8 cellular contexts compared by ENCODE assay signal in the genomic region with DNA sequence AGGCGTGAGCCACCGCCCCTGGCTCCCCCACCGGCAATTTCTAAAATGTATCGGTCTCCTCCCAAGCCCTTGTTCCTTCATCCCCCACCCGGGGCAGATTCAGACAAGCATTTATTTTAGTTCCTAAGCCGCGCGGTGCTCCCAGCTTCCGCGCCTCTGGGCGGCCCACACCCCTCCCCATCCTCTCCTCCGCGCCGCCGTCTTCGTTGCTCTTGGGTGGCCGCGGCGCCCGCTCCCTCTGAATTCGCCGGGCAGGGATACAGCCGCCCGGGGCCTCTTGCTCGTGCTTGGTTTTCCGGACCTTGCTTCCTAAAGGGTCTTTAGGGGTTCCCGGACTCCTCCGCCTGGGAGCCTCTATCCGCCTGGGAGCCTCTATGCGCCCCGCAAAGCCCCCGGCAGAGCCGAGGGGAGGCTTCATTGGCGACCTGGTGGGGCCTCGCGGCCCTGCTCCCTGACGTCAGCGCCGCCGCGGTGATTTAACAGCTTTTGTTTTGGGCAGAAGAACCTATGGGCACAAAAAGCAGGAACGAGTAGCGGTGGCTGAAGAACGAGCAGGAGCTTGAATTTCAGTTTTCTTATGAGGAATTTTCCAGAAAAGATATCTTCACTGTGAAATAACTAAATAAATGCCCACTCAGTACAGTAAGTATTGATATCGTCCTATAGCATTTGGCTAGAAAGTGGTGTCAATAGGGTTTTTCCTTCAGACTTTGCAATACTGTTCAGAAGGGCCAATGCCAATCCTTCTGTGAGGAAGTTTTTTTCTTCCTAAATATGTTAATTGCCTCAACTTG. TPM values are rescaled to one million over a fixed set of nuclear protein-coding genes. Genes with fewer than 3 reads are reported as not detected.
A peak's percentile ranks its signal among the peaks of the same experiment; 100 is the strongest.
DNase-seq lines count a peak whose midpoint lies in the region; ATAC-seq lines count a peak whose summit lies in the region.

No MANE protein-coding gene starts in this region.

- peak overlapping the region; percentile 35 for H3K4me2 ChIP-seq in mesendoderm (ENCODE audit: low read length)

- H3K9ac ChIP-seq in endocrine pancreas (ENCODE audit: control insufficient read depth, insufficient read depth, low read length) (peak overlapping the region; percentile 87), mesendoderm (ENCODE audit: low read length) (peak overlapping the region; percentile 66)

- peaks cover 0 to 1% (median 0%) of the 10 kb centered on the region in 7 donors for H3K9me3 Mint-ChIP-seq in CD4-positive, CD25-positive, alpha-beta regulatory T cell

- H3K79me1 ChIP-seq in mesendoderm (ENCODE audit: low read length): peaks cover 2% of the 10 kb centered on the region

- H3K27me3 Mint-ChIP-seq in CD4-positive, CD25-positive, alpha-beta regulatory T cell: no peaks in the 10 kb centered on the region

- H3K56ac ChIP-seq in mesendoderm (ENCODE audit: low read length): peak overlapping the region; percentile 81

- H4K8ac ChIP-seq in mesendoderm (ENCODE audit: low read depth, low read length): peak overlapping the region; percentile 87

- H3K23ac ChIP-seq in mesendoderm (ENCODE audit: low read length): no peak overlapping the region

- peak overlapping the region; percentile 30 for H2BK120ac ChIP-seq in mesendoderm (ENCODE audit: low read depth, low read length)

- H3K4me1 Mint-ChIP-seq in CD4-positive, CD25-positive, alpha-beta regulatory T cell: peaks cover 8 to 37% (median 20%) of the 10 kb centered on the region in 4 donors

- no peak overlapping the region for H4K5ac ChIP-seq in mesendoderm (ENCODE audit: low read length)

- H3K36me3 ChIP-seq in CD4-positive, CD25-positive, alpha-beta regulatory T cell (ENCODE audit: control insufficient read depth, insufficient read depth, low read length): no peaks in the 10 kb centered on the region
- H3K36me3 ChIP-seq in endocrine pancreas (ENCODE audit: control insufficient read depth, insufficient read depth, low read length) (no peaks in the 10 kb centered on the region), mesendoderm (ENCODE audit: control insufficient read depth, insufficient read depth, low read length) (no peaks in the 10 kb centered on the region)

- H2BK5ac ChIP-seq in mesendoderm (ENCODE audit: low read length): no peak overlapping the region

- H2AK5ac ChIP-seq in mesendoderm (ENCODE audit: low read length): no peak overlapping the region

- no CpG with 5 or more reads among the region's 45 CpGs for WGBS in mesendoderm (ENCODE audit: extremely low coverage, insufficient coverage, low lambda C conversion rate)

- peak; percentile 65 to 89 (median 80) for DNase-seq in CD4-positive, CD25-positive, alpha-beta regulatory T cell
- DNase-seq in NCI-H774 (lab: John Stamatoyannopoulos, UW) (peak; percentile 80), mesendoderm (peak; percentile 92)
- peak; percentile 53 to 72 (median 67) for DNase-seq in activated CD8-positive, alpha-beta memory T cell treated with anti-CD3 and anti-CD28 coated beads for 48 hours (ENCODE audit: low read depth in 2 of 3, low spot score in 2 of 3)
- DNase-seq in stimulated activated CD8-positive, alpha-beta memory T cell treated with anti-CD3 and anti-CD28 coated beads, Interleukin-12 subunit alpha, Interleukin-12 subunit beta, amount 100 ng/mL, for 4 hours (ENCODE audit: low read depth): peak; percentile 67

- ATAC-seq in CD4-positive, CD25-positive, alpha-beta regulatory T cell (ENCODE audit: low read depth in 2 of 2): peak; percentile 76 to 82
- ATAC-seq in GM19395 (IDR thresholded peaks at IDR 0.05; ENCODE audit: unreplicated experiment): peak; percentile 80
- ATAC-seq in HG03521 (IDR thresholded peaks at IDR 0.05; ENCODE audit: unreplicated experiment): peak; percentile 73

- peak overlapping the region; percentile 95 to 98 (median 98) for H3K27ac Mint-ChIP-seq in CD4-positive, CD25-positive, alpha-beta regulatory T cell

- H3K9me3 ChIP-seq in CD4-positive, CD25-positive, alpha-beta regulatory T cell (ENCODE audit: control insufficient read depth in 2 of 2, low read length in 2 of 2): no peaks in the 10 kb centered on the region
- no peaks in the 10 kb centered on the region for H3K9me3 ChIP-seq in endocrine pancreas (ENCODE audit: control insufficient read depth, low read length)

- H3K4me3 Mint-ChIP-seq in CD4-positive, CD25-positive, alpha-beta regulatory T cell: peak overlapping the region; percentile 87 to 91 (median 89)

- H3K79me2 ChIP-seq in mesendoderm (ENCODE audit: control insufficient read depth, insufficient read depth, low read length): no peaks in the 10 kb centered on the region

- H3K27ac ChIP-seq in CD4-positive, CD25-positive, alpha-beta regulatory T cell (ENCODE audit: insufficient read depth, low read length, poor library complexity, severe bottlenecking): peak overlapping the region; percentile 82
- H3K27ac ChIP-seq in mesendoderm (ENCODE audit: low read depth, low read length): peak overlapping the region; percentile 71

- peak overlapping the region; percentile 24 for H3K18ac ChIP-seq in mesendoderm (ENCODE audit: low read length)

- H3K4me1 ChIP-seq in CD4-positive, CD25-positive, alpha-beta regulatory T cell (ENCODE audit: control insufficient read depth, insufficient read depth, low read length, poor library complexity, severe bottlenecking): peaks cover 14% of the 10 kb centered on the region
- H3K4me1 ChIP-seq in endocrine pancreas (ENCODE audit: control insufficient read depth, insufficient read depth, low read length) (no peaks in the 10 kb centered on the region), mesendoderm (ENCODE audit: control insufficient read depth, low read depth, low read length) (peaks cover 1% of the 10 kb centered on the region)

- H3K27me3 ChIP-seq in CD4-positive, CD25-positive, alpha-beta regulatory T cell (ENCODE audit: control insufficient read depth, insufficient read depth, low read length): no peaks in the 10 kb centered on the region
- H3K27me3 ChIP-seq in endocrine pancreas (ENCODE audit: control insufficient read depth, insufficient read depth, low read length) (no peaks in the 10 kb centered on the region), mesendoderm (ENCODE audit: insufficient read depth, low read length, poor library complexity) (no peaks in the 10 kb centered on the region)

- H3K4ac ChIP-seq in mesendoderm (ENCODE audit: low read depth, low read length): peak overlapping the region; percentile 46

- no peak overlapping the region for H2BK15ac ChIP-seq in mesendoderm (replicated peaks; ENCODE audit: low read depth)

- H3K36me3 Mint-ChIP-seq in CD4-positive, CD25-positive, alpha-beta regulatory T cell: no peaks in the 10 kb centered on the region

- peak overlapping the region; percentile 98 for H3K4me3 ChIP-seq in CD4-positive, CD25-positive, alpha-beta regulatory T cell (ENCODE audit: low read depth, low read length)
- H3K4me3 ChIP-seq in endocrine pancreas (ENCODE audit: control insufficient read depth, insufficient read depth, low read length) (peak overlapping the region; percentile 94), mesendoderm (ENCODE audit: low read length) (peak overlapping the region; percentile 35)

RNA-seq across cellular contexts. Expression of gene PRKRA, which starts 37.3 kb away (rescaled TPM):
- total RNA-seq in CD4-positive, CD25-positive, alpha-beta regulatory T cell: 103 TPM
- polyA plus RNA-seq in CD4-positive, CD25-positive, alpha-beta regulatory T cell: 10 to 100 TPM; 50.8 to 58.6 (median 52.7) TPM
- polyA plus RNA-seq in mesendoderm (2013, experiment 1 of 2): 46.3 TPM
- 46.3 TPM for polyA plus RNA-seq in mesendoderm (2013, experiment 2 of 2)

RNA-seq across cellular contexts. Expression of gene PJVK, which starts 37.5 kb away (rescaled TPM):
- total RNA-seq in CD4-positive, CD25-positive, alpha-beta regulatory T cell: 3.1 TPM
- polyA plus RNA-seq in CD4-positive, CD25-positive, alpha-beta regulatory T cell: under 1 TPM; 0.22 to 0.72 (median 0.45) TPM
- polyA plus RNA-seq in mesendoderm (2013, experiment 1 of 2): 1.9 TPM
- 1.1 TPM for polyA plus RNA-seq in mesendoderm (2013, experiment 2 of 2)

Comparison
In these comparisons a context has a peak if more than half of its experiments do, and no peak if none do; other contexts are left out.
1. Peak in every context shown above with its lines: DNase-seq, ATAC-seq, H3K4me3 ChIP-seq and H3K27ac ChIP-seq.
2. H3K4me3 ChIP-seq: peak in every context shown above with its lines; median percentile 98 in CD4-positive, CD25-positive, alpha-beta regulatory T cell; 94 in endocrine pancreas; 35 in mesendoderm.